8 cellular contexts compared by ENCODE assay signal in genomic region chr3:58010562-58010961, GRCh38. TPM values are rescaled to one million over a fixed set of nuclear protein-coding genes. Genes with fewer than 3 reads are reported as not detected.
A peak's percentile ranks its signal among the peaks of the same experiment; 100 is the strongest.
DNase-seq lines count a peak whose midpoint lies in the region; ATAC-seq and TF ChIP-seq lines count a peak whose summit lies in the region.

No MANE protein-coding gene starts in this region.

- peaks cover 3% of the 10 kb centered on the region for H3K36me3 Mint-ChIP-seq in activated naive CD4-positive, alpha-beta T cell treated with anti-CD3 and anti-CD28 coated beads, Interleukin-2, amount 50 U/mL, for 24 hours
- H3K36me3 Mint-ChIP-seq in activated naive CD4-positive, alpha-beta T cell treated with anti-CD3 and anti-CD28 coated beads, Interleukin-2, amount 50 U/mL, for 72 hours = no peaks in the 10 kb centered on the region
- H3K36me3 Mint-ChIP-seq in type B pancreatic cell = peaks cover 15% of the 10 kb centered on the region

- no peaks in the 10 kb centered on the region for H3K27me3 Mint-ChIP-seq in activated naive CD4-positive, alpha-beta T cell treated with anti-CD3 and anti-CD28 coated beads, Interleukin-2, amount 50 U/mL, for 24 hours
- no peaks in the 10 kb centered on the region for H3K27me3 Mint-ChIP-seq in type B pancreatic cell

- in situ Hi-C loops in GM13977 (cut with MboI; ENCODE audit: low pct_unique_long_range_greater_than_20kb, low sequenced_read_pairs, unreplicated experiment) = loop anchor here (25.0 kb wide), 2 partner anchors 152 to 302 kb away; partner anchors contain the start of genes HTD2 and RPP14

- H3K4me1 Mint-ChIP-seq in activated naive CD4-positive, alpha-beta T cell treated with anti-CD3 and anti-CD28 coated beads, Interleukin-2, amount 50 U/mL, for 24 hours = peaks cover 50% of the 10 kb centered on the region
- H3K4me1 Mint-ChIP-seq in type B pancreatic cell (ENCODE audit: unreplicated experiment) = peaks cover 47% of the 10 kb centered on the region

- intact Hi-C loops in breast epithelium (cut with DNase I; ENCODE audit: low total_unique reads) = no loop called here

- no peak overlapping the region for H3K27ac Mint-ChIP-seq in activated naive CD4-positive, alpha-beta T cell treated with anti-CD3 and anti-CD28 coated beads, Interleukin-2, amount 50 U/mL, for 24 hours
- no peak overlapping the region for H3K27ac Mint-ChIP-seq in activated naive CD4-positive, alpha-beta T cell treated with anti-CD3 and anti-CD28 coated beads, Interleukin-2, amount 50 U/mL, for 72 hours
- peak overlapping the region; percentile 87 for H3K27ac Mint-ChIP-seq in type B pancreatic cell

- ATAC-seq in activated naive CD4-positive, alpha-beta T cell treated with anti-CD3 and anti-CD28 coated beads, Interleukin-2, amount 50 U/mL, for 72 hours = no peak
- ATAC-seq in lung (ENCODE audit: insufficient read depth, low FRiP score) (no peak), GM18520 (IDR thresholded peaks at IDR 0.05; ENCODE audit: unreplicated experiment) (no peak), GM18498 (IDR thresholded peaks at IDR 0.05; ENCODE audit: unreplicated experiment) (no peak)

- no peak for TF ChIP-seq POLR2A in breast epithelium (IDR thresholded peaks at IDR 0.05)

- 67 to 89% methylated on average over 5 of the region's 5 CpGs for WGBS in lung, 2 donors

- H3K4me1 ChIP-seq in breast epithelium = peaks cover 7 to 37% of the 10 kb centered on the region in 2 donors
- H3K4me1 ChIP-seq in lung (ENCODE audit: control insufficient read depth in 2 of 2, insufficient read depth in 2 of 2, low read length in 2 of 2) = peaks cover 0 to 18% of the 10 kb centered on the region in 2 donors

- H3K4me3 ChIP-seq in breast epithelium (peak overlapping the region; percentile 64 to 83 (median 77)), lung (peak overlapping the region; percentile 4)

- no peak for TF ChIP-seq CTCF in breast epithelium (IDR thresholded peaks at IDR 0.05)
- TF ChIP-seq CTCF in lung (IDR thresholded peaks at IDR 0.05; ENCODE audit: control extremely low read depth, extremely low read depth) = no peak
- no peak for TF ChIP-seq CTCF in type B pancreatic cell (conservative IDR thresholded peaks at IDR 0.05)
- TF ChIP-seq CTCF in GM13977 (IDR thresholded peaks at IDR 0.05; ENCODE audit: extremely low read depth, insufficient read depth, missing control alignments) = no peak

- no peak for DNase-seq in activated naive CD4-positive, alpha-beta T cell treated with anti-CD3 and anti-CD28 coated beads, Interleukin-2, amount 50 U/mL, for 72 hours (ENCODE audit: low spot score in 2 of 2)
- DNase-seq in breast epithelium (ENCODE audit: low spot score in 2 of 2) = no peak
- no peak for DNase-seq in lung (ENCODE audit: low spot score)
- DNase-seq in type B pancreatic cell (ENCODE audit: extremely low spot score, unreplicated experiment) = no peak
- no peak for DNase-seq in GM13977 (ENCODE audit: low spot score)

- no peaks in the 10 kb centered on the region for H3K36me3 ChIP-seq in breast epithelium
- no peaks in the 10 kb centered on the region for H3K36me3 ChIP-seq in lung (ENCODE audit: control insufficient read depth in 2 of 2, insufficient read depth in 2 of 2, low read length in 2 of 2)

- H3K9me3 Mint-ChIP-seq in activated naive CD4-positive, alpha-beta T cell treated with anti-CD3 and anti-CD28 coated beads, Interleukin-2, amount 50 U/mL, for 24 hours = no peaks in the 10 kb centered on the region
- no peaks in the 10 kb centered on the region for H3K9me3 Mint-ChIP-seq in activated naive CD4-positive, alpha-beta T cell treated with anti-CD3 and anti-CD28 coated beads, Interleukin-2, amount 50 U/mL, for 72 hours
- H3K9me3 Mint-ChIP-seq in type B pancreatic cell = no peaks in the 10 kb centered on the region

- H3K27ac ChIP-seq in breast epithelium (peak overlapping the region; percentile 79 to 91), lung (ENCODE audit: low read depth in 1 of 2, low read length in 1 of 2) (peak overlapping the region in 1 of 2 donors; percentile 53)

- H3K9me3 ChIP-seq in breast epithelium = no peaks in the 10 kb centered on the region
- no peaks in the 10 kb centered on the region for H3K9me3 ChIP-seq in lung (ENCODE audit: control insufficient read depth in 2 of 2, insufficient read depth in 1 of 2, low read length in 1 of 2)

- peak overlapping the region; percentile 90 for H3K4me3 Mint-ChIP-seq in activated naive CD4-positive, alpha-beta T cell treated with anti-CD3 and anti-CD28 coated beads, Interleukin-2, amount 50 U/mL, for 24 hours
- H3K4me3 Mint-ChIP-seq in type B pancreatic cell = peak overlapping the region; percentile 96

- H3K27me3 ChIP-seq in breast epithelium (no peaks in the 10 kb centered on the region), lung (ENCODE audit: control insufficient read depth, insufficient read depth) (no peaks in the 10 kb centered on the region)

RNA-seq across cellular contexts. Expression of gene FLNB, which starts 2.3 kb away (rescaled TPM):
- total RNA-seq in activated naive CD4-positive, alpha-beta T cell treated with anti-CD3 and anti-CD28 coated beads, Interleukin-2, amount 50 U/mL, for 72 hours = 10 to 100 TPM; 17.5 to 34.2 TPM
- total RNA-seq in breast epithelium (100 to 1,000 TPM in 2 of 3 donors, 10 to 100 TPM in 1; 40.3 to 242 (median 164) TPM), lung (100 to 1,000 TPM; 115 to 122 TPM), type B pancreatic cell (ENCODE audit: low replicate concordance) (204 and 295 TPM in 2 replicates)
- 10 to 100 TPM; 32.4 to 72.2 TPM for polyA plus RNA-seq in lung
